ENCODE assay signal across 17 cellular contexts in the genomic region with DNA sequence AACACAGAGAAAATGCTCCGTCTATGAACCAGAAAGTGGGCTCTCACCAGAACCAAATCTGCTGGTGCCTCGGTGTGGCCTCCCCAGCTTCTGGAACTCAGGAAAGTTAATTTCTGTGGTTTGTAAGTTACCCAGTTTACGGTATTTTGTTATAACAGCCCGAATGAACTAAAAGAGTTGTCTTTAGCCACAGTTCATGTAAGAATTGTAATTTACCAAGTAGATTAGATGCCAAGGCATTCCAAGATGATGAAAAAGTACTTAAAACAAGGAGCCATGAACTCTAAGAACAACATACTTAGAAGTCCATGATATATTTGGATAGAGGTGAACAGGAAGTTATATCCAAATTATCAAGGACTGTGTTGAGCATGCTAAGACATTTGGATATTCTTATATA.
"Had no signal": no experiment of that assay in that cellular context is flagged by ENCODE, and none has a peak within 500 bp of the region (broad histone marks: within the 10 kb centered on the region; RNA-seq: fewer than 3 reads in every experiment).

No MANE protein-coding gene starts in this region.

- H3K36me3 ChIP-seq: gastrocnemius medialis, heart right ventricle, right atrium auricular region, transverse colon had no signal

- H3K4me1 ChIP-seq: gastrocnemius medialis, heart right ventricle, right atrium auricular region, testis, transverse colon had no signal

- ATAC-seq: esophagus mucosa; gastrocnemius medialis; heart right ventricle; mucosa of descending colon; natural killer cell; stimulated activated naive B cell treated with anti-CD40 and anti-IgM and Interleukin-4, amounts not matched to agents 10 μg/mL and 1 μg/mL and 100 μg/mL, for 72 hours; stimulated activated naive CD8-positive, alpha-beta T cell treated with anti-CD3 and anti-CD28 coated beads, Interleukin-15, amount 100 ng/mL, for 72 hours had no signal

- H3K9me3 ChIP-seq: gastrocnemius medialis, heart right ventricle, mucosa of descending colon, right atrium auricular region, testis, transverse colon had no signal

- H3K4me3 ChIP-seq: gastrocnemius medialis, heart right ventricle, mucosa of descending colon, right atrium auricular region, transverse colon had no signal

- H3K27ac ChIP-seq: gastrocnemius medialis, heart right ventricle, right atrium auricular region, testis, transverse colon had no signal

- DNase-seq: effector memory CD4-positive, alpha-beta T cell; gastrocnemius medialis; heart right ventricle; hypothalamus; islet precursor cell; mucosa of descending colon; natural killer cell; posterior cingulate gyrus; stimulated activated CD4-positive, alpha-beta T cell treated with anti-CD3 and anti-CD28 coated beads, Interleukin-15, amount 100 ng/mL, for 24 hours; stimulated activated CD4-positive, alpha-beta T cell treated with anti-CD3 and anti-CD28 coated beads, Interleukin-1b, Interleukin-23, amount 100 ng/mL, for 48 hours; stimulated activated CD4-positive, alpha-beta T cell treated with anti-CD3 and anti-CD28 coated beads, Interleukin-4, amount 100 ng/mL, for 4 hours; stimulated activated naive B cell treated with anti-CD40 and anti-IgM and Interleukin-4, amounts not matched to agents 10 μg/mL and 1 μg/mL and 100 μg/mL, for 72 hours; stimulated activated naive CD8-positive, alpha-beta T cell treated with anti-CD3 and anti-CD28 coated beads, Interleukin-15, amount 100 ng/mL, for 72 hours; testis; transverse colon had no signal

- H3K27me3 ChIP-seq: gastrocnemius medialis, heart right ventricle, right atrium auricular region, testis, transverse colon had no signal
